8 cellular contexts compared by ENCODE assay signal in the genomic region with DNA sequence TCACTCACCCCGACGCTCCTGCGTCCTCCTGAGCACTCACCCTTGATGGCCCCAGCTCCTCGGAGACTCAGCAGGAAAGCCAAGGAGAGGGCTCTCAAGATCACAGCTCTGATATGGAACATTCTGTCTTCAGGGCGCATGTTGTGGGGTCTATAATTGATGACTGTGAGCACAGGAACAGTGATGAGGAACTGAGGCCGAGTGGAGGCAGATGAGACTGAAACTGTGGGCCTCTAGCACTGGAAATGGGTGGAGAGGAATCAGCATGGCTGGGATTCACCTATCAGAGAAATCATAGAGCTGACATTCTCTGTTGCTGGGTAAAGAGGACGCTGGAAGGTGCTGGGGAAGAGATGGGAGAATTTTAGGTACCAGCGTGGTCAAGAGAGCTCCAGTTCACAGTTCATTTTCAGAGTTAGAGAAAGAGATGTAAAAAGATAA. TPM values are rescaled to one million over a fixed set of nuclear protein-coding genes. Genes with fewer than 3 reads are reported as not detected.
DNase-seq lines count a peak whose midpoint lies in the region; ATAC-seq and TF ChIP-seq lines count a peak whose summit lies in the region.

A gene (minus strand): TSS at position 219 of the 441 bp plus-strand sequence.

- H3K9me3 Mint-ChIP-seq in activated naive CD4-positive, alpha-beta T cell treated with anti-CD3 and anti-CD28 coated beads for 36 hours, result no peaks in the 10 kb centered on the region

- TF ChIP-seq CTCF in OCI-LY7 (conservative IDR thresholded peaks at IDR 0.05; ENCODE audit: low read length), result no peak
- no peak for TF ChIP-seq CTCF in ascending aorta (IDR thresholded peaks at IDR 0.05)
- no peak for TF ChIP-seq CTCF in subcutaneous adipose tissue (IDR thresholded peaks at IDR 0.05; ENCODE audit: low read depth)

- H3K27ac ChIP-seq in OCI-LY7 (ENCODE audit: low read depth, low read length, poor library complexity, severe bottlenecking) (peak within 1 kb of the TSS; percentile 88), ascending aorta (peak within 1 kb of the TSS in 1 of 2 donors; percentile 18), layer of hippocampus (ENCODE audit: low read depth, low read length) (peak within 1 kb of the TSS; percentile 53)

- peak; percentile 71 for ATAC-seq in HG02678 (IDR thresholded peaks at IDR 0.05; ENCODE audit: unreplicated experiment)

- peaks cover 4% of the 10 kb centered on the region for H3K27me3 Mint-ChIP-seq in activated naive CD4-positive, alpha-beta T cell treated with anti-CD3 and anti-CD28 coated beads for 36 hours (ENCODE audit: low read depth)

- H3K9me2 ChIP-seq in OCI-LY7 (ENCODE audit: insufficient read depth, low read length), result no peaks in the 10 kb centered on the region

- DNase-seq in activated naive CD4-positive, alpha-beta T cell treated with anti-CD3 and anti-CD28 coated beads for 36 hours, result peak; percentile 52
- no peak for DNase-seq in activated naive CD4-positive, alpha-beta T cell treated with anti-CD3 and anti-CD28 coated beads, Interleukin-2, amount 50 U/mL, for 16 hours
- DNase-seq in OCI-LY7 (ENCODE audit: low spot score) (peak; percentile 90), ascending aorta (ENCODE audit: low spot score in 2 of 2) (peak in 1 of 2 donors; percentile 73), NCI-H510A (lab: John Stamatoyannopoulos, UW) (no peak)

- H3K27ac Mint-ChIP-seq in activated naive CD4-positive, alpha-beta T cell treated with anti-CD3 and anti-CD28 coated beads for 36 hours, result peak within 1 kb of the TSS; percentile 14

- H3K79me2 ChIP-seq in OCI-LY7 (ENCODE audit: insufficient read depth, low read depth, low read length), result peaks cover 76% of the 10 kb centered on the region

- no TSS peak for BruUV-seq in OCI-LY7 (replicated peaks; lab: Mats Ljungman, UMichigan)

- H3K9me3 ChIP-seq in OCI-LY7 (ENCODE audit: low read length) (no peaks in the 10 kb centered on the region), ascending aorta (no peaks in the 10 kb centered on the region)

- H3K4me1 ChIP-seq in OCI-LY7 (ENCODE audit: insufficient read depth, low read length, poor library complexity, severe bottlenecking), result peaks cover 42% of the 10 kb centered on the region
- H3K4me1 ChIP-seq in ascending aorta, result no peaks in the 10 kb centered on the region

- H3K4me3 ChIP-seq in OCI-LY7 (ENCODE audit: low read depth, low read length, poor library complexity, severe bottlenecking) (peak within 1 kb of the TSS; percentile 80), ascending aorta (peak within 1 kb of the TSS; percentile 26 to 47)

- H3K36me3 ChIP-seq in OCI-LY7 (ENCODE audit: insufficient read depth, low read length), result peaks cover 42% of the 10 kb centered on the region
- H3K36me3 ChIP-seq in ascending aorta, result peaks cover 0 to 5% of the 10 kb centered on the region in 2 donors

- peak within 1 kb of the TSS; percentile 67 for H3K4me3 Mint-ChIP-seq in activated naive CD4-positive, alpha-beta T cell treated with anti-CD3 and anti-CD28 coated beads for 36 hours

- peak within 1 kb of the TSS; percentile 81 for H2AFZ ChIP-seq in OCI-LY7 (ENCODE audit: low read length)

- CTCF ChIA-PET in activated naive CD4-positive, alpha-beta T cell treated with anti-CD3 and anti-CD28 coated beads for 36 hours (lab: Charles Lee), result interaction anchor here (1.6 kb wide), 1 partner anchor 60 kb away, joined by 8 read pairs; no protein-coding TSS in a partner anchor
- CTCF ChIA-PET in OCI-LY7 (lab: Charles Lee; ENCODE audit: unreplicated experiment), result interaction anchor here (1.5 kb wide), 1 partner anchor 44 kb away, joined by 4 read pairs; no protein-coding TSS in a partner anchor

- peaks cover 12% of the 10 kb centered on the region; the same call in 1 of the 2 replicates for H4K20me1 ChIP-seq in OCI-LY7 (ENCODE audit: insufficient read depth, low read length)

- peaks cover 25% of the 10 kb centered on the region for H3K4me1 Mint-ChIP-seq in activated naive CD4-positive, alpha-beta T cell treated with anti-CD3 and anti-CD28 coated beads for 36 hours (ENCODE audit: low read depth)

- no peaks in the 10 kb centered on the region for H3K27me3 ChIP-seq in ascending aorta
- H3K27me3 ChIP-seq in layer of hippocampus (ENCODE audit: control insufficient read depth, insufficient read depth, low read length), result no peaks in the 10 kb centered on the region

- no peaks in the 10 kb centered on the region for H3K36me3 Mint-ChIP-seq in activated naive CD4-positive, alpha-beta T cell treated with anti-CD3 and anti-CD28 coated beads for 36 hours (ENCODE audit: low read depth)

- intact Hi-C loops in activated naive CD4-positive, alpha-beta T cell treated with anti-CD3 and anti-CD28 coated beads for 36 hours (cut with micrococcal nuclease), result no loop called here
- intact Hi-C loops in OCI-LY7 (cut with micrococcal nuclease; ENCODE audit: unreplicated experiment) (loop anchor here (2.0 kb wide), 1 partner anchor 45 kb away; no protein-coding TSS in a partner anchor), ascending aorta (cut with DNase I) (loop anchor here (10.0 kb wide), 1 partner anchor 179 kb away; no protein-coding TSS in a partner anchor)

- peak within 1 kb of the TSS; percentile 84 for H3K4me2 ChIP-seq in OCI-LY7 (ENCODE audit: low read length)

- POLR2A ChIA-PET in OCI-LY7 (lab: Charles Lee), result interaction anchor here (0.7 to 5.4 kb wide), 22 partner anchors 10 to 319 kb away, joined by 3 to 75 read pairs (median 4); a partner anchor contains a TSS

RNA-seq across cellular contexts. Expression of the gene that starts here (rescaled TPM):
- 10 to 100 TPM; 12.1 to 15.3 TPM for total RNA-seq in activated naive CD4-positive, alpha-beta T cell treated with anti-CD3 and anti-CD28 coated beads for 36 hours
- 306 and 388 TPM in 2 replicates for total RNA-seq in OCI-LY7 (2014; rRNA removed; shearing (Covaris generic))
- total RNA-seq in OCI-LY7 (2022) (253 and 256 TPM in 2 replicates), ascending aorta (285 TPM), subcutaneous adipose tissue (100 to 1,000 TPM in 3 of 4 donors, 10 to 100 TPM in 1; 38.2 to 354 (median 131) TPM)

Comparison
In these comparisons a context has a peak if more than half of its experiments do, and no peak if none do; other contexts are left out.
1. DNase-seq: peak in activated naive CD4-positive, alpha-beta T cell treated with anti-CD3 and anti-CD28 coated beads for 36 hours (single experiment) and OCI-LY7 (single experiment); none in activated naive CD4-positive, alpha-beta T cell treated with anti-CD3 and anti-CD28 coated beads, Interleukin-2, amount 50 U/mL, for 16 hours (single experiment) and NCI-H510A (single experiment).